22 cellular contexts compared by ENCODE assay signal in the genomic region with DNA sequence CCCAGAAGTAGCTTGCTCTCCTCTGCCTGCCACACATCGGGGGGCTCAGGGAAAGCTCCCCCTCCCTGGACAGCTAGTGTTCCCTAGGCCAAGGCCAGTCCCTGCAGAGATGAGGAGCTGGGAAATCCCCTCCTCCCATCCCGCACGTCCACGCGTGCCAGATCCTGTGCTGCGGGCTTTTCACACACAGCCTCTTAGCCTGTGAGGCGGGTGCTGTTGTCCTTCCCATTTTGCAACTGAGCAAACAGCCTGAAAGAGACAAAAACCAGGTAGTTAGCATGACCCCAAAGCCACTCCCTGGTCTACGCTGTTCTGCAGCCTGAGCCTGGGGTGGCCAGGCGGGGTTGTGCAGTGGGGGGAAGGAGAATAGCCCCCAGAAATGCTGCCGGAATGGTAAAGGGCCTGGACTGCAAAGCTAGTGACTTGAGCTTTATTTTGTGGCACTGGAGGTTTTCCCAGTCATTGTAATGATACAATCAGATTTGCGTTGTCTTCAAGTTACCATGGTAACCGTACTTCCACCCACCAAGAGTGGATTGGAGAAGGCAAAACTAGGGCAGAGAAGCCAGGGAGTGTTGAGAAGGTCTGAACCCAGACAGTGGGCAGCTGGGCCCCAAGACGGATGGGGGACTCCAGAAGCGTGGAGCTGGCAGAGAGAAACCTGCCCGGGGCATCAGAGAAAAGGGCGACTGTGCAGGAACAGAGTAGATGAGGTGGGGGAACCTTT.
DNase-seq lines count a peak whose midpoint lies in the region; ATAC-seq lines count a peak whose summit lies in the region.
"Had no signal": no experiment of that assay in that cellular context is flagged by ENCODE, and none has a peak within 500 bp of the region (broad histone marks: within the 10 kb centered on the region; RNA-seq: fewer than 3 reads in every experiment).

No MANE protein-coding gene starts in this region.

- H3K27me3 ChIP-seq in mesenchymal stem cell (ENCODE audit: control insufficient read depth in 1 of 2, insufficient read depth in 1 of 2, low read length in 2 of 2) = no peaks in the 10 kb centered on the region
- H3K27me3 ChIP-seq: SJSA1 had no signal

- H3K4me3 ChIP-seq in mesenchymal stem cell (ENCODE audit: insufficient read depth in 1 of 2, low read depth in 1 of 2, low read length in 2 of 2) = no peak overlapping the region
- H3K4me3 ChIP-seq: SJSA1 had no signal

- no peaks in the 10 kb centered on the region for H3K27me3 Mint-ChIP-seq in central memory CD8-positive, alpha-beta T cell
- no peaks in the 10 kb centered on the region for H3K27me3 Mint-ChIP-seq in stimulated activated naive CD8-positive, alpha-beta T cell treated with anti-CD3 and anti-CD28 coated beads, Interleukin-15, amount 100 ng/mL, for 72 hours
- H3K27me3 Mint-ChIP-seq: activated CD4-positive, alpha-beta T cell treated with anti-CD3 and anti-CD28 coated beads, Interleukin-2, amount 10 ng/mL, durations not matched to agents 24 days and 14 days; CD8-positive, alpha-beta memory T cell had no signal

- H2BK120ac ChIP-seq in mesenchymal stem cell (ENCODE audit: low read depth, low read length) = no peak overlapping the region

- no peak overlapping the region for H3K4ac ChIP-seq in mesenchymal stem cell (ENCODE audit: low read depth in 1 of 2, low read length in 2 of 2)

- H2BK5ac ChIP-seq in mesenchymal stem cell (ENCODE audit: low read depth, low read length, poor library complexity, severe bottlenecking) = no peak overlapping the region

- H3K4me3 Mint-ChIP-seq in central memory CD8-positive, alpha-beta T cell = no peak overlapping the region
- no peak overlapping the region for H3K4me3 Mint-ChIP-seq in stimulated activated naive CD8-positive, alpha-beta T cell treated with anti-CD3 and anti-CD28 coated beads, Interleukin-15, amount 100 ng/mL, for 72 hours
- H3K4me3 Mint-ChIP-seq: activated CD4-positive, alpha-beta T cell treated with anti-CD3 and anti-CD28 coated beads, Interleukin-2, amount 10 ng/mL, durations not matched to agents 24 days and 14 days; CD8-positive, alpha-beta memory T cell had no signal

- no peak overlapping the region for H3K23ac ChIP-seq in mesenchymal stem cell (ENCODE audit: low read length in 2 of 2)

- peaks cover 17 to 20% of the 10 kb centered on the region in 2 experiments for H3K36me3 ChIP-seq in mesenchymal stem cell (ENCODE audit: control insufficient read depth in 1 of 2, insufficient read depth in 2 of 2, low read depth in 1 of 2, low read length in 2 of 2)
- H3K36me3 ChIP-seq: SJSA1 had no signal

- DNase-seq in Ammon's horn (ENCODE audit: low spot score) (peak; percentile 53), NCI-H2227 treated with DMSO at 0.1 percent for 48 hours (lab: John Stamatoyannopoulos, UW) (peak; percentile 11), mesenchymal stem cell (peak; percentile 42), Kasumi-1 (lab: John Stamatoyannopoulos, UW) (no peak), DMS153 (lab: John Stamatoyannopoulos, UW) (no peak)
- no peak for DNase-seq in central memory CD8-positive, alpha-beta T cell (ENCODE audit: low spot score in 2 of 2)
- no peak for DNase-seq in stimulated activated naive CD8-positive, alpha-beta T cell treated with anti-CD3 and anti-CD28 coated beads, Interleukin-15, amount 100 ng/mL, for 72 hours
- no peak for DNase-seq in activated CD4-positive, alpha-beta T cell treated with anti-CD3 and anti-CD28 coated beads for 1 hour
- DNase-seq: activated CD4-positive, alpha-beta T cell treated with anti-CD3 and anti-CD28 coated beads, Interleukin-2, amount 10 ng/mL, durations not matched to agents 24 days and 14 days; activated CD8-positive, alpha-beta memory T cell treated with anti-CD3 and anti-CD28 coated beads, Interleukin-2, amount 50 U/mL, for 48 hours; activated naive CD4-positive, alpha-beta T cell; aorta; EL; MM.1S; NCI-H2029; NCI-H526 treated with DMSO at 0.1 percent for 48 hours; PC-3; T-helper 9 cell had no signal

- 93% methylated on average over 16 of the region's 16 CpGs for WGBS in mesenchymal stem cell

- no peak overlapping the region for H3K14ac ChIP-seq in mesenchymal stem cell (ENCODE audit: low read length in 2 of 2)

- no peaks in the 10 kb centered on the region for H3K4me1 ChIP-seq in mesenchymal stem cell (ENCODE audit: control insufficient read depth, insufficient read depth, low read depth, low read length)
- H3K4me1 ChIP-seq: SJSA1 had no signal

- H3K4me1 Mint-ChIP-seq in central memory CD8-positive, alpha-beta T cell = no peaks in the 10 kb centered on the region
- H3K4me1 Mint-ChIP-seq in stimulated activated naive CD8-positive, alpha-beta T cell treated with anti-CD3 and anti-CD28 coated beads, Interleukin-15, amount 100 ng/mL, for 72 hours = no peaks in the 10 kb centered on the region
- H3K4me1 Mint-ChIP-seq: activated CD4-positive, alpha-beta T cell treated with anti-CD3 and anti-CD28 coated beads, Interleukin-2, amount 10 ng/mL, durations not matched to agents 24 days and 14 days; CD8-positive, alpha-beta memory T cell had no signal

- H3K27ac Mint-ChIP-seq in central memory CD8-positive, alpha-beta T cell (ENCODE audit: low read depth) = peak overlapping the region; percentile 78
- H3K27ac Mint-ChIP-seq in stimulated activated naive CD8-positive, alpha-beta T cell treated with anti-CD3 and anti-CD28 coated beads, Interleukin-15, amount 100 ng/mL, for 72 hours = no peak overlapping the region
- H3K27ac Mint-ChIP-seq: activated CD4-positive, alpha-beta T cell treated with anti-CD3 and anti-CD28 coated beads, Interleukin-2, amount 10 ng/mL, durations not matched to agents 24 days and 14 days had no signal

- peaks cover 2% of the 10 kb centered on the region for H3K36me3 Mint-ChIP-seq in central memory CD8-positive, alpha-beta T cell (ENCODE audit: insufficient read depth)

- H3K9me3 ChIP-seq in mesenchymal stem cell (ENCODE audit: control insufficient read depth, low read length) = no peaks in the 10 kb centered on the region
- H3K9me3 ChIP-seq: SJSA1 had no signal

- H3K9me3 Mint-ChIP-seq in central memory CD8-positive, alpha-beta T cell = no peaks in the 10 kb centered on the region
- no peaks in the 10 kb centered on the region for H3K9me3 Mint-ChIP-seq in stimulated activated naive CD8-positive, alpha-beta T cell treated with anti-CD3 and anti-CD28 coated beads, Interleukin-15, amount 100 ng/mL, for 72 hours
- H3K9me3 Mint-ChIP-seq: activated CD4-positive, alpha-beta T cell treated with anti-CD3 and anti-CD28 coated beads, Interleukin-2, amount 10 ng/mL, durations not matched to agents 24 days and 14 days; CD8-positive, alpha-beta memory T cell had no signal

- no peak overlapping the region for H4K91ac ChIP-seq in mesenchymal stem cell (ENCODE audit: low read length)

- H2AK5ac ChIP-seq in mesenchymal stem cell (ENCODE audit: low read length, severe bottlenecking) = no peak overlapping the region

- H3K4me2 ChIP-seq in mesenchymal stem cell (ENCODE audit: low read length, poor library complexity, severe bottlenecking) = no peak overlapping the region

- peaks cover 4% of the 10 kb centered on the region for H3K79me1 ChIP-seq in mesenchymal stem cell (replicated peaks; ENCODE audit: low read length, poor library complexity, severe bottlenecking)

- no peak overlapping the region for H3K27ac ChIP-seq in mesenchymal stem cell (ENCODE audit: low read length, poor library complexity, severe bottlenecking)
- H3K27ac ChIP-seq: SJSA1 had no signal

- H2AFZ ChIP-seq in mesenchymal stem cell (ENCODE audit: low read depth, low read length) = no peak overlapping the region

- H2BK15ac ChIP-seq in mesenchymal stem cell (ENCODE audit: low read depth, poor library complexity, severe bottlenecking) = no peak overlapping the region

- no peak overlapping the region for H2BK12ac ChIP-seq in mesenchymal stem cell (ENCODE audit: low read length in 2 of 2)

- ATAC-seq in central memory CD8-positive, alpha-beta T cell (replicated peaks; ENCODE audit: extremely low read depth, poor library complexity, severe bottlenecking) = no peak
- ATAC-seq in stimulated activated naive CD8-positive, alpha-beta T cell treated with anti-CD3 and anti-CD28 coated beads, Interleukin-15, amount 100 ng/mL, for 72 hours = no peak
- ATAC-seq: esophagus mucosa, PC-3, right cardiac atrium had no signal

- no peak overlapping the region for H3K9ac ChIP-seq in mesenchymal stem cell (ENCODE audit: low read length)

- no peak overlapping the region for H3K18ac ChIP-seq in mesenchymal stem cell (ENCODE audit: low read depth in 1 of 2, low read length in 2 of 2)

- H4K8ac ChIP-seq in mesenchymal stem cell (ENCODE audit: low read length) = no peak overlapping the region

Comparison
In these comparisons a context has a peak if more than half of its experiments do, and no peak if none do; other contexts are left out.
1. DNase-seq: peak in Ammon's horn (single experiment), NCI-H2227 treated with DMSO at 0.1 percent for 48 hours (single experiment) and mesenchymal stem cell (single experiment); none in central memory CD8-positive, alpha-beta T cell (0 of 2), Kasumi-1 (0 of 2), stimulated activated naive CD8-positive, alpha-beta T cell treated with anti-CD3 and anti-CD28 coated beads, Interleukin-15, amount 100 ng/mL, for 72 hours (0 of 2), DMS153 (single experiment) and activated CD4-positive, alpha-beta T cell treated with anti-CD3 and anti-CD28 coated beads for 1 hour (single experiment).